Comparison of ENCODE assay signal across 23 cellular contexts in the genomic region with DNA sequence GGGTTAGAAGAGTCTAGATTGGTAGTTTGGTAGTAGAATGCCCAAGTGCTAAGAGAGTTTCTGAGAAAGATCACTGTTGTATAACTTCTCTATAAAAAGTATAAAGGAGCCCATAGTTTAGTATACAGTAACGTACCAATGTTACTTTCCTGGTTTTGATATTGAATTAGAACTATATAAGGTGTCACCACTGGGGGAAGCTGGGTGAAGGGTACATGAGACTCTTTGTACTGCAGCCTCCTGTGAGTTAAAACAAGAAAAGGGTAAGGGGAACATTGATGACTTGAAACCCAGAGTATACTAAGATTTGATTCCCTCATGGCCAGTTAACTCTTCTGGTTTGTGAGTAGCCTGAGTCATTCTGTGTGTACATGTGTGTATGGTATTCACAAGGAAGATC.
"Had no signal": no experiment of that assay in that cellular context is flagged by ENCODE, and none has a peak within 500 bp of the region (broad histone marks: within the 10 kb centered on the region; RNA-seq: fewer than 3 reads in every experiment).

No MANE protein-coding gene starts in this region.

- H3K4me1 ChIP-seq: colonic mucosa, esophagus muscularis mucosa, esophagus squamous epithelium, foreskin keratinocyte, gastrocnemius medialis, gastroesophageal sphincter, heart left ventricle, heart right ventricle had no signal

- H3K9me3 ChIP-seq: colonic mucosa had no signal

- DNase-seq: colonic mucosa; cortex of kidney; dermis blood vessel endothelial cell; dorsolateral prefrontal cortex; effector CD4-positive, alpha-beta T cell; effector CD8-positive, alpha-beta T cell; effector memory CD4-positive, alpha-beta T cell; effector memory CD8-positive, alpha-beta T cell; endodermal cell; erythroblast; esophagus squamous epithelium; foreskin fibroblast; foreskin keratinocyte; foreskin melanocyte; gastrocnemius medialis; glutamatergic neuron; head of caudate nucleus; heart left ventricle; heart right ventricle had no signal

- H3K27ac ChIP-seq: colonic mucosa, coronary artery, dorsolateral prefrontal cortex, epithelial cell of prostate, esophagus muscularis mucosa, esophagus squamous epithelium, foreskin keratinocyte, gastrocnemius medialis, gastroesophageal sphincter, heart left ventricle, heart right ventricle had no signal

- H3K36me3 ChIP-seq: colonic mucosa had no signal

- H3K4me3 ChIP-seq: colonic mucosa, coronary artery, dorsolateral prefrontal cortex, esophagus muscularis mucosa, esophagus squamous epithelium, gastrocnemius medialis, gastroesophageal sphincter, heart left ventricle, heart right ventricle had no signal
